ENCODE assay signal across 14 cellular contexts in the genomic region with DNA sequence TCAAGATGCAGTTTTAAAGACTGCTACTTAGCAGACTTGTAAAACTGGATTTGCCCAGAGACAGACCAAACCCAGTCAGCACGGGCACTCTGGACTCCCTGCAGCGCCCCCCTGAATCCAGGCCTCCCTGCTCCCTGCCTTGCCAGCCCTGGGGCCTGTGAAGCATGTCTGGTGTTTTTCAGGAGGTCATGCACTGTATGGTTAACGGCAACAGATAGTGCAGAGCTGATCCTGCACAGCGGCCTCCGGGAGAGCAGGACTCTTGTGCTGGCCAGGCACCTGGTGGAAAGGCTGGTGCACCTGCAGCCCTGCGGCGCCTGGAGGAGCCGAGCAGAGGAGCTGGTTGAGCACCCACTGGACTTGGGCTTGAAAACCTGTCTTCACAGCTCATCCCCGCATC. TPM values are rescaled to one million over a fixed set of nuclear protein-coding genes. Genes with fewer than 3 reads are reported as not detected.
A peak's percentile ranks its signal among the peaks of the same experiment; 100 is the strongest.
DNase-seq lines count a peak whose midpoint lies in the region; ATAC-seq, FAIRE-seq and TF ChIP-seq lines count a peak whose summit lies in the region.
"Had no signal": no experiment of that assay in that cellular context is flagged by ENCODE, and none has a peak within 500 bp of the region (broad histone marks: within the 10 kb centered on the region; RNA-seq: fewer than 3 reads in every experiment).

No MANE protein-coding gene starts in this region.

- FAIRE-seq in HepG2 (lab: Jason Lieb, UNC), result no peak
- FAIRE-seq: bronchial epithelial cell had no signal

- intact Hi-C loops in HepG2 (cut with micrococcal nuclease; ENCODE audit: unreplicated experiment), result no loop called here

- peaks cover 7% of the 10 kb centered on the region for H3K79me2 ChIP-seq in HepG2 (ENCODE audit: insufficient read depth, low read length)

- H3K27me3 ChIP-seq in Peyer's patch (no peaks in the 10 kb centered on the region), HepG2 (ENCODE audit: control insufficient read depth in 1 of 2, insufficient read depth in 2 of 2, low read length in 2 of 2) (no peaks in the 10 kb centered on the region)
- H3K27me3 ChIP-seq in effector memory CD4-positive, alpha-beta T cell (replicated peaks; ENCODE audit: control insufficient read depth, insufficient read depth, low read length, poor library complexity, severe bottlenecking), result no peaks in the 10 kb centered on the region

- no peaks in the 10 kb centered on the region for H3K9me3 Mint-ChIP-seq in activated CD4-positive, alpha-beta T cell treated with anti-CD3 and anti-CD28 coated beads, Interleukin-2, amount 10 ng/mL, durations not matched to agents 7 days and 5 days
- no peaks in the 10 kb centered on the region for H3K9me3 Mint-ChIP-seq in stimulated activated naive B cell treated with anti-CD40 and anti-IgM and Interleukin-4, amounts not matched to agents 10 μg/mL and 1 μg/mL and 100 μg/mL, for 72 hours
- H3K9me3 Mint-ChIP-seq in glutamatergic neuron (ENCODE audit: unreplicated experiment), result no peaks in the 10 kb centered on the region

- no peaks in the 10 kb centered on the region for H3K27me3 Mint-ChIP-seq in activated CD4-positive, alpha-beta T cell treated with anti-CD3 and anti-CD28 coated beads, Interleukin-2, amount 10 ng/mL, durations not matched to agents 7 days and 5 days
- no peaks in the 10 kb centered on the region for H3K27me3 Mint-ChIP-seq in stimulated activated naive B cell treated with anti-CD40 and anti-IgM and Interleukin-4, amounts not matched to agents 10 μg/mL and 1 μg/mL and 100 μg/mL, for 72 hours
- H3K27me3 Mint-ChIP-seq in glutamatergic neuron (ENCODE audit: unreplicated experiment), result peaks cover 4% of the 10 kb centered on the region

- ATAC-seq in stimulated activated naive B cell treated with anti-CD40 and anti-IgM and Interleukin-4, amounts not matched to agents 10 μg/mL and 1 μg/mL and 100 μg/mL, for 72 hours (replicated peaks), result peak in 1 of 2 donors; percentile 0
- ATAC-seq in HepG2, result no peak

- H3K36me3 Mint-ChIP-seq in activated CD4-positive, alpha-beta T cell treated with anti-CD3 and anti-CD28 coated beads, Interleukin-2, amount 10 ng/mL, durations not matched to agents 7 days and 5 days (ENCODE audit: low read depth), result peaks cover 7% of the 10 kb centered on the region
- H3K36me3 Mint-ChIP-seq in stimulated activated naive B cell treated with anti-CD40 and anti-IgM and Interleukin-4, amounts not matched to agents 10 μg/mL and 1 μg/mL and 100 μg/mL, for 72 hours, result peaks cover 2 to 9% of the 10 kb centered on the region in 2 donors
- no peaks in the 10 kb centered on the region for H3K36me3 Mint-ChIP-seq in glutamatergic neuron (ENCODE audit: unreplicated experiment)

- no peaks in the 10 kb centered on the region for H3K36me3 ChIP-seq in Peyer's patch
- no peaks in the 10 kb centered on the region for H3K36me3 ChIP-seq in effector memory CD4-positive, alpha-beta T cell (ENCODE audit: control insufficient read depth, insufficient read depth, low read length)
- peaks cover 0 to 6% of the 10 kb centered on the region in 2 experiments; a peak in 4 of 5 replicates for H3K36me3 ChIP-seq in HepG2 (replicated peaks in 1 of 2; ENCODE audit: control insufficient read depth in 1 of 2, insufficient read depth in 2 of 2, low read length in 2 of 2)
- H3K36me3 ChIP-seq: thoracic aorta had no signal

- no peak for TF ChIP-seq EP300 in HepG2 (IDR thresholded peaks at IDR 0.05; ENCODE audit: low read depth in 2 of 2, low read length in 2 of 2)
- TF ChIP-seq EP300 in HepG2 (CRISPR knock-in tag; IDR thresholded peaks at IDR 0.05; ENCODE audit: borderline replicate concordance), result no peak

- no peak overlapping the region for H3K4me2 ChIP-seq in HepG2 (ENCODE audit: low read depth, low read length)
- H3K4me2 ChIP-seq: KMS-11 had no signal

- TF ChIP-seq CTCF in Peyer's patch (IDR thresholded peaks at IDR 0.05), result no peak
- TF ChIP-seq CTCF in HepG2 (CRISPR knock-in tag; IDR thresholded peaks at IDR 0.05), result no peak
- no peak for TF ChIP-seq CTCF in glutamatergic neuron (IDR thresholded peaks at IDR 0.05; ENCODE audit: partially characterized antibody, unreplicated experiment)

- H3K9me3 ChIP-seq in Peyer's patch (no peaks in the 10 kb centered on the region), HepG2 (ENCODE audit: low read length) (no peaks in the 10 kb centered on the region)
- H3K9me3 ChIP-seq in effector memory CD4-positive, alpha-beta T cell (ENCODE audit: control insufficient read depth, low read length), result no peaks in the 10 kb centered on the region
- H3K9me3 ChIP-seq: thoracic aorta had no signal

- TF ChIP-seq POLR2A in Peyer's patch (IDR thresholded peaks at IDR 0.05) (no peak), HepG2 (IDR thresholded peaks at IDR 0.05; ENCODE audit: insufficient read depth in 1 of 2, low read depth in 2 of 2, low read length in 2 of 2) (no peak)

- peaks cover 0 to 12% (median 0%) of the 10 kb centered on the region in 4 donors for H3K4me1 ChIP-seq in Peyer's patch
- H3K4me1 ChIP-seq in effector memory CD4-positive, alpha-beta T cell (ENCODE audit: control insufficient read depth, insufficient read depth, low read length, poor library complexity, severe bottlenecking), result peaks cover 22% of the 10 kb centered on the region
- no peaks in the 10 kb centered on the region for H3K4me1 ChIP-seq in HepG2 (ENCODE audit: insufficient read depth, low read length)

- POLR2A ChIA-PET in activated CD4-positive, alpha-beta T cell treated with anti-CD3 and anti-CD28 coated beads, Interleukin-2, amount 10 ng/mL, durations not matched to agents 7 days and 5 days (lab: Charles Lee), result no interaction called here
- POLR2A ChIA-PET in HepG2 (lab: Yijun Ruan, JAX), result no interaction called here

- DNase-seq in activated CD4-positive, alpha-beta T cell treated with anti-CD3 and anti-CD28 coated beads, Interleukin-2, amount 10 ng/mL, durations not matched to agents 7 days and 5 days, result no peak
- DNase-seq in activated CD4-positive, alpha-beta T cell treated with anti-CD3 and anti-CD28 coated beads for 1 hour, result no peak
- peak in 2 of 3 donors; percentile 34 to 43 for DNase-seq in Peyer's patch
- no peak for DNase-seq in effector memory CD4-positive, alpha-beta T cell
- DNase-seq in stimulated activated naive B cell treated with anti-CD40 and anti-IgM and Interleukin-4, amounts not matched to agents 10 μg/mL and 1 μg/mL and 100 μg/mL, for 72 hours, result no peak
- DNase-seq in HepG2 (ENCODE audit: low spot score), result no peak
- DNase-seq in NCI-H748 treated with DMSO at 0.1 percent for 48 hours (lab: John Stamatoyannopoulos, UW), result no peak
- DNase-seq in glutamatergic neuron, result no peak
- DNase-seq: DMS153, NCI-H187, NCI-H82 had no signal

- BruUV-seq in HepG2 (replicated peaks; lab: Mats Ljungman, UMichigan), result no TSS peak

- H3K27ac ChIP-seq in Peyer's patch (peak overlapping the region; percentile 8 to 76 (median 35)), HepG2 (ENCODE audit: extremely low read length, insufficient read depth, low read length) (no peak overlapping the region)
- peak overlapping the region; percentile 88 for H3K27ac ChIP-seq in effector memory CD4-positive, alpha-beta T cell (ENCODE audit: insufficient read depth, low read length, poor library complexity, severe bottlenecking)
- H3K27ac ChIP-seq: KMS-11, thoracic aorta had no signal

- in situ Hi-C loops in HepG2 (cut with HindIII; ENCODE audit: extremely low pct_ligation_motif_present, low pct_unique_long_range_greater_than_20kb), result no loop called here

- no peak overlapping the region for H2AFZ ChIP-seq in HepG2 (ENCODE audit: low read length)

- TF ChIP-seq RAD21 in HepG2 (CRISPR knock-in tag; IDR thresholded peaks at IDR 0.05), result no peak

- peak overlapping the region; percentile 69 for H3K4me3 Mint-ChIP-seq in activated CD4-positive, alpha-beta T cell treated with anti-CD3 and anti-CD28 coated beads, Interleukin-2, amount 10 ng/mL, durations not matched to agents 7 days and 5 days
- peak overlapping the region; percentile 81 for H3K4me3 Mint-ChIP-seq in stimulated activated naive B cell treated with anti-CD40 and anti-IgM and Interleukin-4, amounts not matched to agents 10 μg/mL and 1 μg/mL and 100 μg/mL, for 72 hours
- H3K4me3 Mint-ChIP-seq in glutamatergic neuron (ENCODE audit: unreplicated experiment), result no peak overlapping the region

- peak overlapping the region in 1 of 4 donors; percentile 22 for H3K4me3 ChIP-seq in Peyer's patch
- peak overlapping the region; percentile 30 for H3K4me3 ChIP-seq in effector memory CD4-positive, alpha-beta T cell (ENCODE audit: insufficient read depth, low read depth, low read length, poor library complexity, severe bottlenecking)
- H3K4me3 ChIP-seq in HepG2 (replicated peaks in 1 of 3; ENCODE audit: insufficient read depth in 1 of 3, low read depth in 2 of 3, low read length in 3 of 3), result no peak overlapping the region
- H3K4me3 ChIP-seq: thoracic aorta had no signal

- 99% methylated on average over 8 of the region's 9 CpGs for WGBS in HepG2 (ENCODE audit: low lambda C conversion rate)

- peaks cover 6% of the 10 kb centered on the region for H3K4me1 Mint-ChIP-seq in activated CD4-positive, alpha-beta T cell treated with anti-CD3 and anti-CD28 coated beads, Interleukin-2, amount 10 ng/mL, durations not matched to agents 7 days and 5 days
- H3K4me1 Mint-ChIP-seq in stimulated activated naive B cell treated with anti-CD40 and anti-IgM and Interleukin-4, amounts not matched to agents 10 μg/mL and 1 μg/mL and 100 μg/mL, for 72 hours, result peaks cover 0 to 14% of the 10 kb centered on the region in 2 donors
- peaks cover 11% of the 10 kb centered on the region for H3K4me1 Mint-ChIP-seq in glutamatergic neuron (ENCODE audit: low read depth, unreplicated experiment)

- CTCF ChIA-PET in activated CD4-positive, alpha-beta T cell treated with anti-CD3 and anti-CD28 coated beads, Interleukin-2, amount 10 ng/mL, durations not matched to agents 7 days and 5 days (lab: Charles Lee), result interaction anchor here (1.7 to 3.7 kb wide), 2 partner anchors 10 to 17 kb away, joined by 4 to 19 read pairs; no protein-coding TSS in a partner anchor
- CTCF ChIA-PET in HepG2 (lab: Yijun Ruan, JAX; ENCODE audit: low intra/inter-chr PET ratio, low total read pairs), result no interaction called here

- peaks cover 12% of the 10 kb centered on the region; the same call in 1 of the 2 replicates for H4K20me1 ChIP-seq in HepG2 (ENCODE audit: insufficient read depth, low read length)

- H3K9ac ChIP-seq in HepG2 (ENCODE audit: insufficient read depth, low read depth, low read length), result no peak overlapping the region
- H3K9ac ChIP-seq: KMS-11 had no signal

- H3K27ac Mint-ChIP-seq in activated CD4-positive, alpha-beta T cell treated with anti-CD3 and anti-CD28 coated beads, Interleukin-2, amount 10 ng/mL, durations not matched to agents 7 days and 5 days, result no peak overlapping the region
- peak overlapping the region; percentile 96 for H3K27ac Mint-ChIP-seq in stimulated activated naive B cell treated with anti-CD40 and anti-IgM and Interleukin-4, amounts not matched to agents 10 μg/mL and 1 μg/mL and 100 μg/mL, for 72 hours
- H3K27ac Mint-ChIP-seq in glutamatergic neuron (ENCODE audit: unreplicated experiment), result no peak overlapping the region

RNA-seq across cellular contexts. Expression of gene HDAC4, which starts 30.4 kb away (rescaled TPM):
- 10 to 100 TPM; 57.1 to 68.4 TPM for total RNA-seq in activated CD4-positive, alpha-beta T cell treated with anti-CD3 and anti-CD28 coated beads, Interleukin-2, amount 10 ng/mL, durations not matched to agents 7 days and 5 days
- total RNA-seq in Peyer's patch (100 to 1,000 TPM in 3 of 4 donors, 10 to 100 TPM in 1; 28.9 to 198 (median 102) TPM), HepG2 (2016; rRNA removed; fragmentation: Illumina TruSeq; extraction: Trizol) (9.1 and 10.1 TPM in 2 replicates), glutamatergic neuron (ENCODE audit: unreplicated experiment) (90.6 TPM)
- 19.0 and 23.2 TPM in 2 replicates for total RNA-seq in HepG2 (2016; cell fraction: cytosol; rRNA removed; fragmentation: Illumina TruSeq; extraction: Trizol; ENCODE audit: low read depth)
- total RNA-seq in HepG2 (2016; cell fraction: insoluble cytoplasmic fraction; rRNA removed; fragmentation: Illumina TruSeq; extraction: Trizol), result 8.7 and 10.2 TPM in 2 replicates
- 8.0 and 11.2 TPM in 2 replicates for total RNA-seq in HepG2 (2016; cell fraction: membrane; rRNA removed; fragmentation: Illumina TruSeq; extraction: Trizol)
- total RNA-seq in HepG2 (2016; cell fraction: nucleus; rRNA removed; fragmentation: Illumina TruSeq; extraction: Trizol), result 14.9 and 20.4 TPM in 2 replicates
- 11.5 and 11.9 TPM in 2 replicates for polyA plus RNA-seq in HepG2 (2011; rRNA removed)
- 6.8 and 7.6 TPM in 2 replicates for polyA plus RNA-seq in HepG2 (2011; cell fraction: cytosol; rRNA removed)
- polyA plus RNA-seq in HepG2 (2011; cell fraction: nucleus; rRNA removed), result 60.5 and 78.4 TPM in 2 replicates
- polyA plus RNA-seq in HepG2 (2012), result 8.7 and 10.7 TPM in 2 replicates
- polyA plus RNA-seq in HepG2 (2016; cell fraction: cytosol; fragmentation: Illumina TruSeq; extraction: Trizol; ENCODE audit: low read depth), result 0.57 and 0.92 TPM in 2 replicates
- 5.1 and 7.0 TPM in 2 replicates for polyA plus RNA-seq in HepG2 (2016; cell fraction: insoluble cytoplasmic fraction; fragmentation: Illumina TruSeq; extraction: Trizol; ENCODE audit: low read depth)
- 1.6 and 2.5 TPM in 2 replicates for polyA plus RNA-seq in HepG2 (2016; cell fraction: membrane; fragmentation: Illumina TruSeq; extraction: Trizol; ENCODE audit: low read depth)
- 12.4 and 16.1 TPM in 2 replicates for polyA plus RNA-seq in HepG2 (2016; cell fraction: nucleus; fragmentation: Illumina TruSeq; extraction: Trizol; ENCODE audit: insufficient read depth, low read depth)
- polyA minus RNA-seq in HepG2 (2011; rRNA and poly(A)+ RNA removed; ENCODE audit: low replicate concordance), result 27.5 and 29.0 TPM in 2 replicates
- polyA minus RNA-seq in HepG2 (2011; cell fraction: cytosol; rRNA and poly(A)+ RNA removed), result 10.9 and 14.4 TPM in 2 replicates
- polyA minus RNA-seq in HepG2 (2011; cell fraction: nucleus; rRNA and poly(A)+ RNA removed), result 64.9 and 80.1 TPM in 2 replicates

Comparison
In these comparisons a context has a peak if more than half of its experiments do, and no peak if none do; other contexts are left out.
1. DNase-seq: peak in Peyer's patch (2 of 3); none in activated CD4-positive, alpha-beta T cell treated with anti-CD3 and anti-CD28 coated beads, Interleukin-2, amount 10 ng/mL, durations not matched to agents 7 days and 5 days (single experiment), activated CD4-positive, alpha-beta T cell treated with anti-CD3 and anti-CD28 coated beads for 1 hour (single experiment), effector memory CD4-positive, alpha-beta T cell (0 of 3), stimulated activated naive B cell treated with anti-CD40 and anti-IgM and Interleukin-4, amounts not matched to agents 10 μg/mL and 1 μg/mL and 100 μg/mL, for 72 hours (single experiment), HepG2 (single experiment), NCI-H748 treated with DMSO at 0.1 percent for 48 hours (single experiment) and glutamatergic neuron (single experiment).